In the genomic region with DNA sequence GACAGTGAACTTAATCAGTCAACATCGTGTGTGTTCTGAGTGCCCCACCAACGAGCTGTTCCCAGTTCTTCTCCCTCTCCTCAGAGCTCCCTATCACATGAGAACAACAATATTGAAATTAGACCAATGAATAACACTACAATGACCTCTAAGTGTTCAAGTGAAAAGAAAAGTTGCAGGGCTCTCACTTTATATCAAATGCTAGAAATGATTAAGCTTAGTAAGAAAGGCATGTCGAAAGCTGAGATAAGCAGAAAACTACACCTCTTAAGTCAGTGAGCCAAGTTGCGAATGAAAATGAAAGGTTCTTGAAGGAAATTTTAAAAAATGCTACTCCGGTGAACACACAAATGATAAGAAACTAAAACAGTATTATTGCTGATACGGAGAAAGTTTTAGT, we compare ENCODE assay signal across 23 cellular contexts.
"Had no signal": no experiment of that assay in that cellular context is flagged by ENCODE, and none has a peak within 500 bp of the region (broad histone marks: within the 10 kb centered on the region; RNA-seq: fewer than 3 reads in every experiment).

No MANE protein-coding gene starts in this region.

- H3K79me2 ChIP-seq: hepatocyte had no signal

- H2AFZ ChIP-seq: hepatocyte had no signal

- H3K4me2 ChIP-seq: hepatocyte had no signal

- H3K4me3 ChIP-seq: coronary artery, dorsolateral prefrontal cortex, esophagus muscularis mucosa, gastroesophageal sphincter, heart left ventricle, hepatocyte, lower lobe of right lung, mucosa of descending colon had no signal

- H3K27me3 ChIP-seq: dorsolateral prefrontal cortex, esophagus muscularis mucosa, foreskin keratinocyte, gastroesophageal sphincter, heart left ventricle, hepatocyte had no signal

- ATAC-seq: effector memory CD8-positive, alpha-beta T cell; foreskin keratinocyte; gastroesophageal sphincter; heart left ventricle; left colon; left lobe of liver; left ventricle myocardium superior; mucosa of descending colon had no signal

- H3K27ac ChIP-seq: coronary artery, dorsolateral prefrontal cortex, esophagus muscularis mucosa, foreskin keratinocyte, gastroesophageal sphincter, heart left ventricle, hepatocyte, lower lobe of right lung had no signal

- DNase-seq: dermis blood vessel endothelial cell; dorsolateral prefrontal cortex; effector CD8-positive, alpha-beta T cell; effector memory CD8-positive, alpha-beta T cell; endodermal cell; foreskin keratinocyte; heart left ventricle; hypothalamus; immature natural killer cell; islet precursor cell; kidney; kidney glomerular epithelial cell; left colon; left ventricle myocardium superior; lower lobe of right lung; mesenchymal stem cell; mucosa of descending colon; naive B cell had no signal

- H3K4me1 ChIP-seq: foreskin keratinocyte, gastroesophageal sphincter, heart left ventricle, lower lobe of right lung had no signal

- H3K9me3 ChIP-seq: esophagus muscularis mucosa, gastroesophageal sphincter, lower lobe of right lung had no signal

- H3K36me3 ChIP-seq: esophagus muscularis mucosa, gastroesophageal sphincter, heart left ventricle, lower lobe of right lung had no signal
